18 cellular contexts compared by ENCODE assay signal in the genomic region with DNA sequence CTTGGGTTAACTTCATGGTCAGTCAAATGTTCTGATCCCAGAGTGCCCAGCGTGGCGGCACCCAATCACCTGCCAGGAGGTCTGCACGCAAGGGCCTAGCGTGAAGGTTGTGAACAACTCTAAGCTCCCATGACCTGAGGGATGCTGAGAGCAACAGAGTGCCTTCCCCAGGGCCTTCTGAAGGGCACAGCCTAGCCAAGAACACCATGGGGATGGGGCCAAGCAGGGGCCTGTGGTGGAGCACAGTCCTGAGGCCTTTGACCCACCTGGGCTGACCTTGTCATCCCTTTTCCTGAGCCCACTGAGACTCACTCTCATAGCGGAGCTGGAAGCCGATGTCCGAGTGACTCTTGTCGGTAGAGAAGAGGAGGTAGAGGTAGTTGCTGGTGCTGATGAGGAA.
"Had no signal": no experiment of that assay in that cellular context is flagged by ENCODE, and none has a peak within 500 bp of the region (broad histone marks: within the 10 kb centered on the region; RNA-seq: fewer than 3 reads in every experiment).

No MANE protein-coding gene starts in this region.

- H3K27ac ChIP-seq: RWPE1 had no signal

- DNase-seq: IMR-90, KG1, MM.1S, NCI-H1092 treated with DMSO at 0.1 percent for 48 hours, NCI-H1436, NCI-H187, NCI-H2029, NCI-H2081 treated with DMSO at 0.1 percent for 48 hours, NCI-H2171, NCI-H226, NCI-H446, NCI-H510A, NCI-H524 treated with DMSO at 0.1 percent for 48 hours, NCI-H774, SHP77, SK-N-SH had no signal

- H3K4me2 ChIP-seq: SK-N-SH had no signal

- ATAC-seq: HepG2 had no signal

- H3K9me3 ChIP-seq: SK-N-SH had no signal

- H3K9ac ChIP-seq: SK-N-SH had no signal
